ENCODE assay signal across 8 cellular contexts in genomic region chr3:38479431-38480092, GRCh38. TPM values are rescaled to one million over a fixed set of nuclear protein-coding genes. Genes with fewer than 3 reads are reported as not detected.
DNase-seq lines count a peak whose midpoint lies in the region; ATAC-seq and TF ChIP-seq lines count a peak whose summit lies in the region.

No MANE protein-coding gene starts in this region.

- H3K4me3 ChIP-seq in lung, result no peak overlapping the region

- no peak overlapping the region for H3K27ac ChIP-seq in lung (ENCODE audit: low read depth in 1 of 2, low read length in 1 of 2)

- no peak overlapping the region for H3K27ac Mint-ChIP-seq in activated CD4-positive, alpha-beta T cell treated with anti-CD3 and anti-CD28 coated beads for 36 hours

- POLR2A ChIA-PET in activated CD4-positive, alpha-beta T cell treated with anti-CD3 and anti-CD28 coated beads for 36 hours (lab: Charles Lee), result interaction anchor here (0.6 kb wide), 1 partner anchor 18 kb away, joined by 5 read pairs; no protein-coding TSS in a partner anchor

- H3K9me3 Mint-ChIP-seq in activated CD4-positive, alpha-beta T cell treated with anti-CD3 and anti-CD28 coated beads for 36 hours (ENCODE audit: low read depth), result no peaks in the 10 kb centered on the region

- H3K36me3 Mint-ChIP-seq in activated CD4-positive, alpha-beta T cell treated with anti-CD3 and anti-CD28 coated beads for 36 hours (ENCODE audit: low read depth), result peaks cover 17% of the 10 kb centered on the region

- intact Hi-C loops in activated CD4-positive, alpha-beta T cell treated with anti-CD3 and anti-CD28 coated beads for 36 hours (cut with DNase I, micrococcal nuclease), result loop anchor here (1.0 to 5.0 kb wide), 5 partner anchors 133 to 625 kb away; partner anchors contain the start of genes ACAA1 (in 2 of the 2), MYD88 (in 2 of the 2) and XYLB (in 2 of the 2)

- no peaks in the 10 kb centered on the region for H3K27me3 ChIP-seq in lung (ENCODE audit: control insufficient read depth, insufficient read depth)

- 72 to 74% methylated on average over 10 of the region's 10 CpGs for WGBS in lung, 2 donors

- H3K36me3 ChIP-seq in lung (ENCODE audit: control insufficient read depth in 2 of 2, insufficient read depth in 2 of 2, low read length in 2 of 2), result peaks cover 15 to 26% of the 10 kb centered on the region in 2 donors

- no peaks in the 10 kb centered on the region for H3K9me3 ChIP-seq in lung (ENCODE audit: control insufficient read depth in 2 of 2, insufficient read depth in 1 of 2, low read length in 1 of 2)

- TF ChIP-seq CTCF in lung (IDR thresholded peaks at IDR 0.05; ENCODE audit: control extremely low read depth, extremely low read depth), result peak; percentile 82

- H3K4me1 Mint-ChIP-seq in activated CD4-positive, alpha-beta T cell treated with anti-CD3 and anti-CD28 coated beads for 36 hours, result peaks cover under 1% of the 10 kb centered on the region

- no peaks in the 10 kb centered on the region for H3K4me1 ChIP-seq in lung (ENCODE audit: control insufficient read depth in 2 of 2, insufficient read depth in 2 of 2, low read length in 2 of 2)

- CTCF ChIA-PET in activated CD4-positive, alpha-beta T cell treated with anti-CD3 and anti-CD28 coated beads for 36 hours (lab: Charles Lee), result interaction anchor here (0.7 to 2.5 kb wide), 9 partner anchors 10 to 505 kb away, joined by 3 to 27 read pairs (median 4); partner anchors contain the start of gene XYLB

- DNase-seq in DMS114 treated with DMSO at 0.1 percent for 48 hours (lab: John Stamatoyannopoulos, UW; ENCODE audit: unreplicated experiment), result peak; percentile 46
- DNase-seq in NAMALWA (ENCODE audit: low spot score), result peak; percentile 51
- peak; percentile 64 for DNase-seq in activated CD4-positive, alpha-beta T cell treated with anti-CD3 and anti-CD28 coated beads for 36 hours
- peak; percentile 13 for DNase-seq in effector CD8-positive, alpha-beta T cell (lab: John Stamatoyannopoulos, UW)
- peak; percentile 63 for DNase-seq in lung (ENCODE audit: low spot score)
- peak; percentile 43 for DNase-seq in stromal cell of bone marrow (ENCODE audit: low read depth)

- no peaks in the 10 kb centered on the region for H3K27me3 Mint-ChIP-seq in activated CD4-positive, alpha-beta T cell treated with anti-CD3 and anti-CD28 coated beads for 36 hours

- H3K4me3 Mint-ChIP-seq in activated CD4-positive, alpha-beta T cell treated with anti-CD3 and anti-CD28 coated beads for 36 hours, result no peak overlapping the region

- peak; percentile 72 for ATAC-seq in GM21528 (IDR thresholded peaks at IDR 0.05; ENCODE audit: low FRiP score, unreplicated experiment)
- peak; percentile 78 for ATAC-seq in activated CD4-positive, alpha-beta T cell treated with anti-CD3 and anti-CD28 coated beads for 36 hours
- ATAC-seq in lung (ENCODE audit: insufficient read depth, low FRiP score), result peak; percentile 70
- no peak for ATAC-seq in HG02852 (IDR thresholded peaks at IDR 0.05; ENCODE audit: unreplicated experiment)

RNA-seq across cellular contexts. Expression of gene EXOG, which starts 16.6 kb away (rescaled TPM):
- total RNA-seq in activated CD4-positive, alpha-beta T cell treated with anti-CD3 and anti-CD28 coated beads for 36 hours, result 10 to 100 TPM; 13.0 to 14.9 TPM
- total RNA-seq in lung, result 10 to 100 TPM; 14.0 to 16.5 TPM
- 1 to 10 TPM; 3.1 to 8.3 TPM for polyA plus RNA-seq in lung

RNA-seq across cellular contexts. Expression of gene ACVR2B, which starts 25.9 kb away (rescaled TPM):
- total RNA-seq in activated CD4-positive, alpha-beta T cell treated with anti-CD3 and anti-CD28 coated beads for 36 hours, result 1 to 10 TPM; 5.7 to 6.9 TPM
- 10 to 100 TPM in 1 of 2 donors, 1 to 10 TPM in 1; 5.9 to 16.0 TPM for total RNA-seq in lung
- polyA plus RNA-seq in lung, result 1 to 10 TPM in 1 of 2 donors, under 1 TPM in 1; 0.80 to 1.2 TPM

Comparison
In these comparisons a context has a peak if more than half of its experiments do, and no peak if none do; other contexts are left out.
1. DNase-seq: peak in every context shown above with its lines; median percentile 64 in activated CD4-positive, alpha-beta T cell treated with anti-CD3 and anti-CD28 coated beads for 36 hours; 63 in lung; 51 in NAMALWA; 46 in DMS114 treated with DMSO at 0.1 percent for 48 hours; 43 in stromal cell of bone marrow; 13 in effector CD8-positive, alpha-beta T cell.